In genomic region chr4:123396294-123397275, GRCh38 we compare ENCODE assay signal across 8 cellular contexts. TPM values are rescaled to one million over a fixed set of nuclear protein-coding genes. Genes with fewer than 3 reads are reported as not detected.
DNase-seq lines count a peak whose midpoint lies in the region; ATAC-seq, FAIRE-seq and TF ChIP-seq lines count a peak whose summit lies in the region.

Gene SPRY1, plus strand, starts transcription at chr4:123396795. Its CDS starts 4,797 bp downstream, at chr4:123401592.

- no peaks in the 10 kb centered on the region for H3K27me3 Mint-ChIP-seq in WTC11 (ENCODE audit: low read depth)

- no peaks in the 10 kb centered on the region for H3K4me1 ChIP-seq in A549

- no peaks in the 10 kb centered on the region for H3K9me3 Mint-ChIP-seq in WTC11

- DNase-seq in A549 (ENCODE audit: low read depth in 1 of 2, low spot score in 1 of 2) (peak; percentile 35 to 85), NCI-H2227 treated with DMSO at 0.1 percent for 48 hours (lab: John Stamatoyannopoulos, UW) (peak; percentile 84), WTC11 (ENCODE audit: low spot score) (peak; percentile 88), caudate nucleus (lab: John Stamatoyannopoulos, UW) (peak in 59 of 61 donors; percentile 6 to 92 (median 60)), iPS-NIHi7 (ENCODE audit: extremely low spot score) (peak; percentile 77)

- 1% methylated on average over 28 of the region's 28 CpGs for WGBS in A549 (ENCODE audit: missing lambda C conversion rate)

- peak within 1 kb of the TSS; percentile 80 for H3K4me3 ChIP-seq in A549
- H3K4me3 ChIP-seq in skin epidermis = peak within 1 kb of the TSS; percentile 55 to 86 (median 73)

- H3K27ac ChIP-seq in A549 (peak within 1 kb of the TSS; percentile 85 to 90), caudate nucleus (ENCODE audit: low read depth, low read length) (peak within 1 kb of the TSS; percentile 65), skin epidermis (peak within 1 kb of the TSS; percentile 79 to 99 (median 93))

- peak within 1 kb of the TSS; percentile 92 for H3K4me2 ChIP-seq in A549

- no peak for TF ChIP-seq EP300 in A549 (IDR thresholded peaks at IDR 0.05)

- H3K4me1 Mint-ChIP-seq in WTC11 = peaks cover 21% of the 10 kb centered on the region

- H3K4me3 Mint-ChIP-seq in WTC11 = peak within 1 kb of the TSS; percentile 99

- peak within 1 kb of the TSS; percentile 99 for H3K27ac Mint-ChIP-seq in WTC11

- FAIRE-seq in A549 (lab: Jason Lieb, UNC) = no peak

- H3K9me3 ChIP-seq in A549 = no peaks in the 10 kb centered on the region

- CTCF ChIA-PET in A549 (lab: Yijun Ruan, JAX) = interaction anchor here (0.6 to 1.5 kb wide), 3 partner anchors 60 to 264 kb away, joined by 3 to 4 read pairs (median 4); no protein-coding TSS in a partner anchor
- CTCF ChIA-PET in WTC11 (lab: Charles Lee) = interaction anchor here (0.8 to 1.1 kb wide), 3 partner anchors 105 to 220 kb away, joined by 3 to 4 read pairs (median 3); no protein-coding TSS in a partner anchor

- H3K36me3 Mint-ChIP-seq in WTC11 = peaks cover 23% of the 10 kb centered on the region

- no peak for TF ChIP-seq RAD21 in A549 (conservative IDR thresholded peaks at IDR 0.05 in 1 of 2, IDR thresholded peaks at IDR 0.05 in 1 of 2)

- ATAC-seq in A549 (peak; percentile 62 to 81), GM18870 (IDR thresholded peaks at IDR 0.05; ENCODE audit: unreplicated experiment) (peak; percentile 42), HG03139 (IDR thresholded peaks at IDR 0.05; ENCODE audit: unreplicated experiment) (peak; percentile 47), WTC11 (peak; percentile 78)

- POLR2A ChIA-PET in A549 (lab: Yijun Ruan, JAX) = no interaction called here
- POLR2A ChIA-PET in WTC11 (lab: Charles Lee) = interaction anchor here (0.6 to 1.1 kb wide), 6 partner anchors 21 to 345 kb away, joined by 3 to 9 read pairs (median 3); no protein-coding TSS in a partner anchor

- TF ChIP-seq CTCF in A549 (IDR thresholded peaks at IDR 0.05) (no peak), WTC11 (IDR thresholded peaks at IDR 0.05) (no peak)

- TF ChIP-seq POLR2A in A549 (IDR thresholded peaks at IDR 0.05; ENCODE audit: low read length) = no peak

TF ChIP-seq in A549, 52 proteins besides CTCF, POLR2A, EP300 and RAD21:
- TF ChIP-seq, protein P1, sequence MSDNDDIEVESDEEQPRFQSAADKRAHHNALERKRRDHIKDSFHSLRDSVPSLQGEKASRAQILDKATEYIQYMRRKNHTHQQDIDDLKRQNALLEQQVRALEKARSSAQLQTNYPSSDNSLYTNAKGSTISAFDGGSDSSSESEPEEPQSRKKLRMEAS (IDR thresholded peaks at IDR 0.05) = peak; percentile 33; the same call in 1 of the 2 replicates
- TF ChIP-seq CBX8 (IDR thresholded peaks at IDR 0.05) (no peak), BHLHE40 (IDR thresholded peaks at IDR 0.05; ENCODE audit: low read depth, low read length) (no peak), RARB (CRISPR knock-in tag; IDR thresholded peaks at IDR 0.05) (no peak), CHD2 (IDR thresholded peaks at IDR 0.05; ENCODE audit: low read length, partially characterized antibody) (no peak)
- TF ChIP-seq, protein P2, sequence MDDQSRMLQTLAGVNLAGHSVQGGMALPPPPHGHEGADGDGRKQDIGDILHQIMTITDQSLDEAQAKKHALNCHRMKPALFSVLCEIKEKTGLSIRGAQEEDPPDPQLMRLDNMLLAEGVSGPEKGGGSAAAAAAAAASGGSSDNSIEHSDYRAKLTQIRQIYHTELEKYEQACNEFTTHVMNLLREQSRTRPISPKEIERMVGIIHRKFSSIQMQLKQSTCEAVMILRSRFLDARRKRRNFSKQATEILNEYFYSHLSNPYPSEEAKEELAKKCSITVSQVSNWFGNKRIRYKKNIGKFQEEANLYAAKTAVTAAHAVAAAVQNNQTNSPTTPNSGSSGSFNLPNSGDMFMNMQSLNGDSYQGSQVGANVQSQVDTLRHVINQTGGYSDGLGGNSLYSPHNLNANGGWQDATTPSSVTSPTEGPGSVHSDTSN (IDR thresholded peaks at IDR 0.05) = peak; percentile 91

TF ChIP-seq in WTC11, 78 proteins besides CTCF, POLR2A, EP300 and RAD21 (continues in another document):
- peak; percentile 57 for TF ChIP-seq GABPB1 (CRISPR knock-in tag; IDR thresholded peaks at IDR 0.05)
- TF ChIP-seq TEAD1 (CRISPR knock-in tag; IDR thresholded peaks at IDR 0.05) = peak; percentile 71
- TF ChIP-seq, protein P3, sequence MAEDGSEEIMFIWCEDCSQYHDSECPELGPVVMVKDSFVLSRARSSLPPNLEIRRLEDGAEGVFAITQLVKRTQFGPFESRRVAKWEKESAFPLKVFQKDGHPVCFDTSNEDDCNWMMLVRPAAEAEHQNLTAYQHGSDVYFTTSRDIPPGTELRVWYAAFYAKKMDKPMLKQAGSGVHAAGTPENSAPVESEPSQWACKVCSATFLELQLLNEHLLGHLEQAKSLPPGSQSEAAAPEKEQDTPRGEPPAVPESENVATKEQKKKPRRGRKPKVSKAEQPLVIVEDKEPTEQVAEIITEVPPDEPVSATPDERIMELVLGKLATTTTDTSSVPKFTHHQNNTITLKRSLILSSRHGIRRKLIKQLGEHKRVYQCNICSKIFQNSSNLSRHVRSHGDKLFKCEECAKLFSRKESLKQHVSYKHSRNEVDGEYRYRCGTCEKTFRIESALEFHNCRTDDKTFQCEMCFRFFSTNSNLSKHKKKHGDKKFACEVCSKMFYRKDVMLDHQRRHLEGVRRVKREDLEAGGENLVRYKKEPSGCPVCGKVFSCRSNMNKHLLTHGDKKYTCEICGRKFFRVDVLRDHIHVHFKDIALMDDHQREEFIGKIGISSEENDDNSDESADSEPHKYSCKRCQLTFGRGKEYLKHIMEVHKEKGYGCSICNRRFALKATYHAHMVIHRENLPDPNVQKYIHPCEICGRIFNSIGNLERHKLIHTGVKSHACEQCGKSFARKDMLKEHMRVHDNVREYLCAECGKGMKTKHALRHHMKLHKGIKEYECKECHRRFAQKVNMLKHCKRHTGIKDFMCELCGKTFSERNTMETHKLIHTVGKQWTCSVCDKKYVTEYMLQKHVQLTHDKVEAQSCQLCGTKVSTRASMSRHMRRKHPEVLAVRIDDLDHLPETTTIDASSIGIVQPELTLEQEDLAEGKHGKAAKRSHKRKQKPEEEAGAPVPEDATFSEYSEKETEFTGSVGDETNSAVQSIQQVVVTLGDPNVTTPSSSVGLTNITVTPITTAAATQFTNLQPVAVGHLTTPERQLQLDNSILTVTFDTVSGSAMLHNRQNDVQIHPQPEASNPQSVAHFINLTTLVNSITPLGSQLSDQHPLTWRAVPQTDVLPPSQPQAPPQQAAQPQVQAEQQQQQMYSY (CRISPR knock-in tag; IDR thresholded peaks at IDR 0.05) = peak; percentile 98
- no peak for TF ChIP-seq CBFB (CRISPR knock-in tag; IDR thresholded peaks at IDR 0.05; ENCODE audit: low read depth)
- TF ChIP-seq HMGA2 (CRISPR knock-in tag; IDR thresholded peaks at IDR 0.05) = no peak
- TF ChIP-seq ZNF138 (CRISPR knock-in tag; conservative IDR thresholded peaks at IDR 0.05) = 0 out of 2 replicates have a peak, but pooled peaks have one; percentile 11
- no peak for TF ChIP-seq RORB (CRISPR knock-in tag; IDR thresholded peaks at IDR 0.05)
- TF ChIP-seq, protein P1 (CRISPR knock-in tag; IDR thresholded peaks at IDR 0.05) = peak; percentile 47; the same call in 1 of the 2 replicates
- no peak for TF ChIP-seq NFATC4 (CRISPR knock-in tag; IDR thresholded peaks at IDR 0.05)
- no peak for TF ChIP-seq NR1H2 (CRISPR knock-in tag; IDR thresholded peaks at IDR 0.05)
- peak; percentile 81; the same call in 1 of the 2 replicates for TF ChIP-seq AFF4 (CRISPR knock-in tag; IDR thresholded peaks at IDR 0.05; ENCODE audit: borderline replicate concordance)
- TF ChIP-seq SMAD3 (CRISPR knock-in tag; IDR thresholded peaks at IDR 0.05; ENCODE audit: borderline replicate concordance) = 0 out of 2 replicates have a peak, but pooled peaks have one; percentile 41

RNA-seq across cellular contexts. Expression of gene SPRY1, which starts in this region (rescaled TPM):
- polyA plus RNA-seq in A549 (2011; rRNA removed) (2.1 and 2.4 TPM in 2 replicates), A549 (2017; fragmentation: RNase III; extraction: RNeasy Plus Mini Kit Qiagen cat#74134 plus additional on column Dnase treatment) (0.21 to 0.54 TPM (median 0.31 TPM) in 3 replicates)
- polyA plus RNA-seq in A549 (2012; cell fraction: cytosol; rRNA removed) = 0.61 and 0.89 TPM in 2 replicates
- 0.98 TPM in 2 replicates for polyA plus RNA-seq in A549 (2012; cell fraction: nucleus; rRNA removed)
- polyA minus RNA-seq in A549 (2011; rRNA and poly(A)+ RNA removed) = 2.4 and 2.8 TPM in 2 replicates
- total RNA-seq in WTC11 (2021) = 83.5 to 107 TPM (median 88.8 TPM) in 3 replicates

Comparison
In these comparisons a context has a peak if more than half of its experiments do, and no peak if none do; other contexts are left out.
1. Peak in every context shown above with its lines: DNase-seq, ATAC-seq, H3K4me3 ChIP-seq and H3K27ac ChIP-seq.